Comparison of ENCODE assay signal across 8 cellular contexts in genomic region chr10:133260895-133261725, GRCh38. TPM values are rescaled to one million over a fixed set of nuclear protein-coding genes. Genes with fewer than 3 reads are reported as not detected.
DNase-seq lines count a peak whose midpoint lies in the region; ATAC-seq and TF ChIP-seq lines count a peak whose summit lies in the region.

No MANE protein-coding gene starts in this region.

- H3K9me3 Mint-ChIP-seq in central memory CD8-positive, alpha-beta T cell: no peaks in the 10 kb centered on the region

- H3K4me1 ChIP-seq in right lobe of liver: peaks cover 0 to 12% (median 0%) of the 10 kb centered on the region in 4 donors

- H3K4me3 ChIP-seq in WERI-Rb-1 (ENCODE audit: low read depth, low read length) (peak overlapping the region; percentile 58), right lobe of liver (peak overlapping the region; percentile 61 to 76 (median 70))

- H3K4me1 Mint-ChIP-seq in central memory CD8-positive, alpha-beta T cell: peaks cover 56% of the 10 kb centered on the region

- DNase-seq in ELR (ENCODE audit: low read depth) (peak; percentile 58), HUDEP-2 (lab: John Stamatoyannopoulos, UW; ENCODE audit: unreplicated experiment in 76 of 76) (peak in 65 of 76 experiments; percentile 8 to 81 (median 65)), WERI-Rb-1 (peak; percentile 47), right lobe of liver (peak in 1 of 3 donors; percentile 61), midbrain (lab: John Stamatoyannopoulos, UW) (no peak)
- peak; percentile 55 to 65 for DNase-seq in central memory CD8-positive, alpha-beta T cell (ENCODE audit: low spot score in 2 of 2)
- DNase-seq in stimulated activated CD8-positive, alpha-beta memory T cell treated with anti-CD3 and anti-CD28 coated beads, Interleukin-12 subunit alpha, Interleukin-12 subunit beta, amount 100 ng/mL, for 4 hours (ENCODE audit: low read depth): peak; percentile 44

- H3K27ac ChIP-seq in WERI-Rb-1 (peak overlapping the region; percentile 81), right lobe of liver (peak overlapping the region; percentile 55 to 87 (median 60))

- ATAC-seq in GM21381 (IDR thresholded peaks at IDR 0.05; ENCODE audit: unreplicated experiment) (peak; percentile 45), right lobe of liver (peak; percentile 26 to 48 (median 36))
- ATAC-seq in central memory CD8-positive, alpha-beta T cell (replicated peaks; ENCODE audit: extremely low read depth, poor library complexity, severe bottlenecking): peak; percentile 52

- 0% methylated on average over 8 of the region's 50 CpGs for WGBS in right lobe of liver (ENCODE audit: insufficient coverage, low coverage, low lambda C conversion rate, missing lambda C conversion rate)

- H3K27me3 ChIP-seq in WERI-Rb-1 (ENCODE audit: insufficient read depth, low read depth, severe bottlenecking) (no peaks in the 10 kb centered on the region), right lobe of liver (no peaks in the 10 kb centered on the region)

- H3K9me3 ChIP-seq in WERI-Rb-1 (ENCODE audit: severe bottlenecking): no peaks in the 10 kb centered on the region
- no peaks in the 10 kb centered on the region for H3K9me3 ChIP-seq in right lobe of liver

- intact Hi-C loops in right lobe of liver (cut with DNase I): no loop called here

- TF ChIP-seq POLR2A in right lobe of liver (IDR thresholded peaks at IDR 0.05): no peak

- H3K36me3 ChIP-seq in WERI-Rb-1 (no peaks in the 10 kb centered on the region), right lobe of liver (no peaks in the 10 kb centered on the region)

- peak overlapping the region; percentile 74 for H3K4me3 Mint-ChIP-seq in central memory CD8-positive, alpha-beta T cell

- H3K27me3 Mint-ChIP-seq in central memory CD8-positive, alpha-beta T cell: no peaks in the 10 kb centered on the region

- no peak for TF ChIP-seq CTCF in WERI-Rb-1 (IDR thresholded peaks at IDR 0.05; ENCODE audit: low read depth, low read length)
- no peak for TF ChIP-seq CTCF in right lobe of liver (IDR thresholded peaks at IDR 0.05)

- peak overlapping the region; percentile 90 for H3K27ac Mint-ChIP-seq in central memory CD8-positive, alpha-beta T cell (ENCODE audit: low read depth)

- H3K36me3 Mint-ChIP-seq in central memory CD8-positive, alpha-beta T cell (ENCODE audit: insufficient read depth): peaks cover 18% of the 10 kb centered on the region

RNA-seq across cellular contexts. Expression of gene ADAM8, which starts 15.6 kb away (rescaled TPM):
- total RNA-seq in right lobe of liver: 1 to 10 TPM; 2.6 to 8.8 (median 5.2) TPM

RNA-seq across cellular contexts. Expression of gene VENTX, which starts 23.5 kb away (rescaled TPM):
- total RNA-seq in right lobe of liver: under 1 TPM; 0.09 to 0.38 (median 0.19) TPM

RNA-seq across cellular contexts. Expression of gene UTF1, which starts 31.1 kb away (rescaled TPM):
- total RNA-seq in right lobe of liver: not detected

RNA-seq across cellular contexts. Expression of gene TUBGCP2, which starts 47.6 kb away (rescaled TPM):
- 10 to 100 TPM; 19.6 to 30.0 (median 25.6) TPM for total RNA-seq in right lobe of liver

RNA-seq across cellular contexts. Expression of gene ZNF511, which starts 47.6 kb away (rescaled TPM):
- total RNA-seq in right lobe of liver: 10 to 100 TPM; 17.4 to 30.2 (median 25.9) TPM
